Comparison of ENCODE assay signal across 1 cellular context in genomic region chr6:54134934-54135333, GRCh38.
TF ChIP-seq lines count a peak whose summit lies in the region.

No MANE protein-coding gene starts in this region.

TF ChIP-seq in HepG2, 621 proteins besides CTCF, POLR2A, EP300 and RAD21 (continued from another document):
- TF ChIP-seq ARID5B (CRISPR knock-in tag; IDR thresholded peaks at IDR 0.05): no peak
- TF ChIP-seq ARNTL (CRISPR knock-in tag; IDR thresholded peaks at IDR 0.05): no peak
- TF ChIP-seq BRD4 (CRISPR knock-in tag; IDR thresholded peaks at IDR 0.05): no peak
- no peak for TF ChIP-seq CHCHD3 (CRISPR knock-in tag; IDR thresholded peaks at IDR 0.05)
- no peak for TF ChIP-seq ZSCAN29 (CRISPR knock-in tag; conservative IDR thresholded peaks at IDR 0.05)
- no peak for TF ChIP-seq ZNF788 (CRISPR knock-in tag; IDR thresholded peaks at IDR 0.05; ENCODE audit: borderline replicate concordance)
- no peak for TF ChIP-seq ZMYM3 (CRISPR knock-in tag; IDR thresholded peaks at IDR 0.05)
TF ChIP-seq in HepG2: peak in this region for 0.
